8 cellular contexts compared by ENCODE assay signal in the genomic region with DNA sequence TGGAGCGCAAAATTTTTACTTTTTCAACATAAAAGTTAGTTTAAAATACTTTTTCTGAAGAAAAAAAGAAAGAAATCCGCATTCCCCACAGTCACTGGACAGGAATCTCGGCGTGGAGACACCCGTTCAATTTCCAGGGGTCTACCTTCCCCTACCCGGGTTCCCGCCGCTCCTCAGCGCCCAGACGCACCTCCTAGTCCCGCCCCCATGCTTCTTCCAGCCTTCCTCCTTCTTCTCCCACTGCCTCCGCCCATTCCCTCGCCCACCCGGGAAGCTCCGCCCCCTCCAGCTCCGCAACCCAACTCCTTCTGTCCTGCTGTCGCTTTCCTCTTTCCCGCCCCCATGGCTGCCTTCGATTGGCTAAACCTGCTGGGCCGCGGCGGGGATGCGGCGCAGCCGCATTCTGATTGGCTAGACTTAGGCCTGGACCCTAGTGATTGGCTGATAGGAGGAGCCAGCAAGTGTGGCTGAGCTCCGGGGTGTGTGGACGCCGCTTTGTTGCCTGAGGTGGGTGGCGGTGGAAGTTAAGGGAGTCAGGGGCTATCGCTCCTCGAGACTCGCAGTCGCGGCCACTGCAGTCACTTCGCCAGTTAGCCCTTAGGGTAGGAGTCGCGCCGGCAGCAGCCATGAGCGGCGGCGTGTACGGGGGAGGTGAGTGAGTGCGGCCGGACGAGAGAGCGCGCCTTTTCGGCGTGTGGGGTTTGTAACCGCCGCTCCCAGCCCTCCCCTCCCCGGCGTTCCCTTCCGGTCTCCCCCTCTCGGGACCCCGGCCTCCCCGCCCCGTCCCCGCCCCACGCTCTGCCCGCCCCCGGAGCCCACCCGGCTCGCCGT. TPM values are rescaled to one million over a fixed set of nuclear protein-coding genes. Genes with fewer than 3 reads are reported as not detected.
DNase-seq lines count a peak whose midpoint lies in the region; ATAC-seq and TF ChIP-seq lines count a peak whose summit lies in the region.

A gene (plus strand): TSS at position 460 of the 831 bp plus-strand sequence. CDS start 167 bp downstream, at position 627.

- no peaks in the 10 kb centered on the region for H3K9me3 ChIP-seq in left lung

- TF ChIP-seq CTCF in C4-2B (conservative IDR thresholded peaks at IDR 0.05) = no peak
- TF ChIP-seq CTCF in left lung (IDR thresholded peaks at IDR 0.05) = no peak

- peak within 1 kb of the TSS; percentile 67 to 85 for H3K4me3 ChIP-seq in left lung

- intact Hi-C loops in left lung (cut with DNase I) = no loop called here

- ATAC-seq in GM19395 (IDR thresholded peaks at IDR 0.05; ENCODE audit: unreplicated experiment) (peak; percentile 94), HG03565 (IDR thresholded peaks at IDR 0.05; ENCODE audit: unreplicated experiment) (peak; percentile 95), left lung (peak; percentile 98)

- no peaks in the 10 kb centered on the region for H3K27me3 ChIP-seq in left lung

- peaks cover 5 to 20% of the 10 kb centered on the region in 2 donors for H3K4me1 ChIP-seq in left lung

- peak; percentile 100 for DNase-seq in NCI-H774 (lab: John Stamatoyannopoulos, UW)
- DNase-seq in activated CD4-positive, alpha-beta T cell treated with anti-CD3 and anti-CD28 coated beads, Interleukin-2, amount 50 U/mL, for 4 hours = peak; percentile 99
- DNase-seq in dermis blood vessel endothelial cell = peak; percentile 99
- peak; percentile 99 to 100 for DNase-seq in left lung
- peak; percentile 96 to 99 for DNase-seq in stimulated activated CD4-positive, alpha-beta T cell treated with anti-CD3 and anti-CD28 coated beads, Interleukin-2, amount 100 ng/mL, for 48 hours

- no peaks in the 10 kb centered on the region for H3K36me3 ChIP-seq in left lung

- peak within 1 kb of the TSS; percentile 76 for H3K27ac ChIP-seq in C4-2B
- H3K27ac ChIP-seq in left lung = peak within 1 kb of the TSS; percentile 84 to 90

RNA-seq across cellular contexts. Expression of the gene that starts here (rescaled TPM):
- total RNA-seq in dermis blood vessel endothelial cell (73.7 and 75.9 TPM in 2 replicates), left lung (10 to 100 TPM; 33.6 to 43.8 TPM)

Comparison
In these comparisons a context has a peak if more than half of its experiments do, and no peak if none do; other contexts are left out.
1. Peak in every context shown above with its lines: DNase-seq, ATAC-seq, H3K4me3 ChIP-seq and H3K27ac ChIP-seq.